In genomic region chr11:15699978-15700377, GRCh38 we compare ENCODE assay signal across 26 cellular contexts.
"Had no signal": no experiment of that assay in that cellular context is flagged by ENCODE, and none has a peak within 500 bp of the region (broad histone marks: within the 10 kb centered on the region; RNA-seq: fewer than 3 reads in every experiment).

No MANE protein-coding gene starts in this region.

- H3K9me3 Mint-ChIP-seq: activated B cell treated with CpG ODN at 0.5 μM for 24 hours; activated CD8-positive, alpha-beta T cell treated with anti-CD3 and anti-CD28 coated beads for 36 hours; activated naive CD4-positive, alpha-beta T cell treated with anti-CD3 and anti-CD28 coated beads for 36 hours; activated naive CD4-positive, alpha-beta T cell treated with anti-CD3 and anti-CD28 coated beads, Interleukin-2, amount 50 U/mL, for 24 hours; activated T-cell treated with anti-CD3 and anti-CD28 coated beads, Interleukin-2, amount 50 U/mL, for 4 hours; activated T-helper 2 cell treated with anti-CD3 and anti-CD28 coated beads, Interferon-gamma antibody, Interleukin-2, Interleukin-4, amounts not matched to agents 10 μg/mL and 5 μg/mL and 100 μg/mL, durations not matched to agents 14 hours and 24 hours and 36 hours; central memory CD8-positive, alpha-beta T cell had no signal

- H3K27ac Mint-ChIP-seq: activated B cell treated with CpG ODN at 0.5 μM for 24 hours; activated CD8-positive, alpha-beta T cell treated with anti-CD3 and anti-CD28 coated beads for 36 hours; activated naive CD4-positive, alpha-beta T cell treated with anti-CD3 and anti-CD28 coated beads for 36 hours; activated naive CD4-positive, alpha-beta T cell treated with anti-CD3 and anti-CD28 coated beads, Interleukin-2, amount 50 U/mL, for 24 hours; activated naive CD8-positive, alpha-beta T cell treated with anti-CD3 and anti-CD28 coated beads for 36 hours; activated naive CD8-positive, alpha-beta T cell treated with anti-CD3 and anti-CD28 coated beads, Interleukin-2, amount 50 U/mL, for 24 hours; activated T-helper 2 cell treated with anti-CD3 and anti-CD28 coated beads, Interferon-gamma antibody, Interleukin-2, Interleukin-4, amounts not matched to agents 10 μg/mL and 5 μg/mL and 100 μg/mL, durations not matched to agents 14 hours and 24 hours and 36 hours; brain; dendritic cell treated with granulocyte-macrophage colony-stimulating factor and Interleukin-4, amounts not matched to agents 40 ng/mL and 50 ng/mL, for 4 days; effector memory CD8-positive, alpha-beta T cell had no signal

- H3K36me3 ChIP-seq: adrenal gland, WERI-Rb-1 had no signal

- H3K36me3 Mint-ChIP-seq: activated naive CD4-positive, alpha-beta T cell treated with anti-CD3 and anti-CD28 coated beads, Interleukin-2, amount 50 U/mL, for 24 hours; activated naive CD8-positive, alpha-beta T cell treated with anti-CD3 and anti-CD28 coated beads for 36 hours; brain had no signal

- H3K27me3 ChIP-seq: adrenal gland had no signal

- ATAC-seq: activated CD4-positive, CD25-positive, alpha-beta regulatory T cell treated with anti-CD3 and anti-CD28 coated beads, Interleukin-2, amount 50 U/mL, for 24 hours; activated CD8-positive, alpha-beta T cell treated with anti-CD3 and anti-CD28 coated beads for 36 hours; activated naive CD8-positive, alpha-beta T cell treated with anti-CD3 and anti-CD28 coated beads, Interleukin-2, amount 50 U/mL, for 24 hours; activated T-cell treated with anti-CD3 and anti-CD28 coated beads, Interleukin-2, amount 50 U/mL, for 4 hours; effector memory CD8-positive, alpha-beta T cell had no signal

- H3K27me3 Mint-ChIP-seq: activated B cell treated with CpG ODN at 0.5 μM for 24 hours; activated naive CD4-positive, alpha-beta T cell treated with anti-CD3 and anti-CD28 coated beads, Interleukin-2, amount 50 U/mL, for 24 hours; activated naive CD8-positive, alpha-beta T cell treated with anti-CD3 and anti-CD28 coated beads, Interleukin-2, amount 50 U/mL, for 24 hours; central memory CD8-positive, alpha-beta T cell; effector memory CD8-positive, alpha-beta T cell had no signal

- H3K27ac ChIP-seq: adrenal gland, coronary artery, WERI-Rb-1 had no signal

- H3K4me1 Mint-ChIP-seq: activated B cell treated with CpG ODN at 0.5 μM for 24 hours; activated naive CD4-positive, alpha-beta T cell treated with anti-CD3 and anti-CD28 coated beads, Interleukin-2, amount 50 U/mL, for 24 hours; activated naive CD8-positive, alpha-beta T cell treated with anti-CD3 and anti-CD28 coated beads for 36 hours; activated naive CD8-positive, alpha-beta T cell treated with anti-CD3 and anti-CD28 coated beads, Interleukin-2, amount 50 U/mL, for 24 hours; brain; central memory CD8-positive, alpha-beta T cell had no signal

- H3K9me3 ChIP-seq: adrenal gland had no signal

- H3K4me3 Mint-ChIP-seq: activated B cell treated with CpG ODN at 0.5 μM for 24 hours; activated CD8-positive, alpha-beta T cell treated with anti-CD3 and anti-CD28 coated beads for 36 hours; activated naive CD4-positive, alpha-beta T cell treated with anti-CD3 and anti-CD28 coated beads for 36 hours; activated naive CD4-positive, alpha-beta T cell treated with anti-CD3 and anti-CD28 coated beads, Interleukin-2, amount 50 U/mL, for 24 hours; activated naive CD8-positive, alpha-beta T cell treated with anti-CD3 and anti-CD28 coated beads for 36 hours; activated naive CD8-positive, alpha-beta T cell treated with anti-CD3 and anti-CD28 coated beads, Interleukin-2, amount 50 U/mL, for 24 hours; activated T-cell treated with anti-CD3 and anti-CD28 coated beads, Interleukin-2, amount 50 U/mL, for 4 hours; brain; central memory CD8-positive, alpha-beta T cell; dendritic cell treated with granulocyte-macrophage colony-stimulating factor and Interleukin-4, amounts not matched to agents 40 ng/mL and 50 ng/mL, for 4 days; effector memory CD8-positive, alpha-beta T cell had no signal

- H3K4me3 ChIP-seq: adrenal gland, coronary artery had no signal

- DNase-seq: activated B cell treated with CpG ODN at 0.5 μM for 24 hours; activated CD4-positive, alpha-beta T cell treated with anti-CD3 and anti-CD28 coated beads for 48 hours; activated CD4-positive, alpha-beta T cell treated with anti-CD3 and anti-CD28 coated beads, Interleukin-2, amount 50 U/mL, for 1 hour; activated CD4-positive, alpha-beta T cell treated with anti-CD3 and anti-CD28 coated beads, Interleukin-2, amount 50 U/mL, for 48 hours; activated CD8-positive, alpha-beta memory T cell treated with anti-CD3 and anti-CD28 coated beads for 24 hours; activated CD8-positive, alpha-beta T cell treated with anti-CD3 and anti-CD28 coated beads for 36 hours; activated effector memory CD4-positive, alpha-beta T cell treated with anti-CD3 and anti-CD28 coated beads, Interleukin-2, amount 50 U/mL, for 16 hours; activated naive CD4-positive, alpha-beta T cell treated with anti-CD3 and anti-CD28 coated beads for 36 hours; activated naive CD8-positive, alpha-beta T cell treated with anti-CD3 and anti-CD28 coated beads for 36 hours; activated naive CD8-positive, alpha-beta T cell treated with anti-CD3 and anti-CD28 coated beads, Interleukin-2, amount 50 U/mL, for 24 hours; activated T-cell treated with anti-CD3 and anti-CD28 coated beads, Interleukin-2, amount 50 U/mL, for 4 hours; adrenal gland; amygdala; aorta; effector CD4-positive, alpha-beta T cell; effector memory CD8-positive, alpha-beta T cell; foreskin fibroblast; T-helper 2 cell; WERI-Rb-1 had no signal

- H3K4me1 ChIP-seq: adrenal gland had no signal
